8 cellular contexts compared by ENCODE assay signal in genomic region chr17:82019905-82020873, GRCh38. TPM values are rescaled to one million over a fixed set of nuclear protein-coding genes. Genes with fewer than 3 reads are reported as not detected.
DNase-seq lines count a peak whose midpoint lies in the region; ATAC-seq, FAIRE-seq and TF ChIP-seq lines count a peak whose summit lies in the region.

No MANE protein-coding gene starts in this region.

- BruUV-seq in Calu3 (replicated peaks; lab: Mats Ljungman, UMichigan): no TSS peak

- H3K36me3 ChIP-seq in astrocyte (ENCODE audit: insufficient read depth, low read length) (no peaks in the 10 kb centered on the region), kidney epithelial cell (ENCODE audit: control insufficient read depth, insufficient read depth, low read length) (peaks cover 4% of the 10 kb centered on the region)

- no peak overlapping the region for H3K27ac ChIP-seq in astrocyte (ENCODE audit: low read depth, low read length)

- H3K79me2 ChIP-seq in astrocyte (ENCODE audit: insufficient read depth, low read length): peaks cover 15% of the 10 kb centered on the region

- H3K27me3 ChIP-seq in astrocyte (ENCODE audit: insufficient read depth, low read length): no peaks in the 10 kb centered on the region
- H3K27me3 ChIP-seq in kidney epithelial cell (ENCODE audit: control insufficient read depth, insufficient read depth, low read length): no peaks in the 10 kb centered on the region

- H2AFZ ChIP-seq in astrocyte (ENCODE audit: low read depth, low read length): no peak overlapping the region

- intact Hi-C loops in Calu3 (cut with micrococcal nuclease; ENCODE audit: unreplicated experiment): loop anchor here (2.0 to 5.0 kb wide), 2 partner anchors 59 to 132 kb away; partner anchors contain the start of gene NOTUM

- H3K4me3 Mint-ChIP-seq in Calu3 (ENCODE audit: low read depth, unreplicated experiment): peak overlapping the region; percentile 47
- peak overlapping the region; percentile 43 for H3K4me3 Mint-ChIP-seq in T-helper 2 cell treated with Interferon-gamma antibody and Interleukin-4, amounts not matched to agents 5 μg/mL and 100 μg/mL, for 36 hours
- peak overlapping the region; percentile 50 for H3K4me3 Mint-ChIP-seq in astrocyte (ENCODE audit: unreplicated experiment)

- peaks cover 23% of the 10 kb centered on the region for H3K4me1 ChIP-seq in astrocyte (ENCODE audit: insufficient read depth, low read length)

- H3K27ac Mint-ChIP-seq in Calu3 (ENCODE audit: unreplicated experiment): no peak overlapping the region
- peak overlapping the region; percentile 20 for H3K27ac Mint-ChIP-seq in T-helper 2 cell treated with Interferon-gamma antibody and Interleukin-4, amounts not matched to agents 5 μg/mL and 100 μg/mL, for 36 hours
- H3K27ac Mint-ChIP-seq in astrocyte (ENCODE audit: unreplicated experiment): no peak overlapping the region

- TF ChIP-seq CTCF in Calu3 (IDR thresholded peaks at IDR 0.05; ENCODE audit: unreplicated experiment) (peak; percentile 59), LNCaP clone FGC (IDR thresholded peaks at IDR 0.05; ENCODE audit: control insufficient read depth, extremely low read depth, insufficient read depth) (peak; percentile 84), astrocyte (IDR thresholded peaks at IDR 0.05; ENCODE audit: insufficient read depth, low read depth, low read length) (peak; percentile 41), kidney epithelial cell (IDR thresholded peaks at IDR 0.05; ENCODE audit: insufficient read depth, low read length, poor library complexity, severe bottlenecking) (peak; percentile 85)

- H3K27me3 Mint-ChIP-seq in Calu3 (ENCODE audit: unreplicated experiment) (no peaks in the 10 kb centered on the region), astrocyte (ENCODE audit: low read depth, unreplicated experiment) (no peaks in the 10 kb centered on the region)
- H3K27me3 Mint-ChIP-seq in T-helper 2 cell treated with Interferon-gamma antibody and Interleukin-4, amounts not matched to agents 5 μg/mL and 100 μg/mL, for 36 hours (ENCODE audit: low read depth): no peaks in the 10 kb centered on the region

- ATAC-seq in HG03342 (IDR thresholded peaks at IDR 0.05; ENCODE audit: unreplicated experiment): no peak
- no peak for ATAC-seq in HG03280 (IDR thresholded peaks at IDR 0.05; ENCODE audit: unreplicated experiment)

- no peak for FAIRE-seq in astrocyte (lab: Jason Lieb, UNC)

- H3K4me3 ChIP-seq in LNCaP clone FGC (ENCODE audit: low read depth, low read length) (no peak overlapping the region), astrocyte (ENCODE audit: insufficient read depth, low read depth, low read length) (no peak overlapping the region), kidney epithelial cell (ENCODE audit: low read depth, low read length) (no peak overlapping the region)

- H4K20me1 ChIP-seq in astrocyte (ENCODE audit: insufficient read depth, low read length): peaks cover 27% of the 10 kb centered on the region

- H3K9ac ChIP-seq in astrocyte (ENCODE audit: low read length): no peak overlapping the region

- CTCF ChIA-PET in Calu3 (lab: Charles Lee): interaction anchor here (0.6 to 4.6 kb wide), 9 partner anchors 15 to 600 kb away, joined by 3 to 45 read pairs (median 4); partner anchors contain the start of genes DCXR and NOTUM

- H3K9me3 Mint-ChIP-seq in Calu3 (ENCODE audit: low read depth, unreplicated experiment): no peaks in the 10 kb centered on the region
- H3K9me3 Mint-ChIP-seq in T-helper 2 cell treated with Interferon-gamma antibody and Interleukin-4, amounts not matched to agents 5 μg/mL and 100 μg/mL, for 36 hours: no peaks in the 10 kb centered on the region
- no peaks in the 10 kb centered on the region for H3K9me3 Mint-ChIP-seq in astrocyte (ENCODE audit: unreplicated experiment)

- H3K4me1 Mint-ChIP-seq in Calu3 (ENCODE audit: low read depth, unreplicated experiment): peaks cover 8% of the 10 kb centered on the region
- peaks cover 15% of the 10 kb centered on the region for H3K4me1 Mint-ChIP-seq in T-helper 2 cell treated with Interferon-gamma antibody and Interleukin-4, amounts not matched to agents 5 μg/mL and 100 μg/mL, for 36 hours (ENCODE audit: low read depth)
- H3K4me1 Mint-ChIP-seq in astrocyte (ENCODE audit: low read depth, unreplicated experiment): no peaks in the 10 kb centered on the region

- H3K4me2 ChIP-seq in astrocyte (ENCODE audit: low read length): peak overlapping the region; percentile 99

- DNase-seq in Calu3: peak; percentile 76
- no peak for DNase-seq in LNCaP clone FGC (ENCODE audit: low read depth)
- DNase-seq in T-helper 2 cell treated with Interferon-gamma antibody and Interleukin-4, amounts not matched to agents 5 μg/mL and 100 μg/mL, for 36 hours (ENCODE audit: low spot score): peak; percentile 63
- DNase-seq in astrocyte (ENCODE audit: low read depth): no peak
- DNase-seq in kidney epithelial cell (ENCODE audit: low read depth): no peak
- peak; percentile 29 to 39 for DNase-seq in stimulated activated CD8-positive, alpha-beta memory T cell treated with anti-CD3 and anti-CD28 coated beads, Interleukin-2, amount 100 ng/mL, for 1 hour (ENCODE audit: low read depth in 2 of 2)

- H3K9me3 ChIP-seq in astrocyte (ENCODE audit: insufficient read depth, low read depth, low read length): no peaks in the 10 kb centered on the region

- H3K36me3 Mint-ChIP-seq in Calu3 (ENCODE audit: insufficient read depth, unreplicated experiment) (peaks cover 63% of the 10 kb centered on the region), astrocyte (ENCODE audit: low read depth, unreplicated experiment) (no peaks in the 10 kb centered on the region)
- no peaks in the 10 kb centered on the region for H3K36me3 Mint-ChIP-seq in T-helper 2 cell treated with Interferon-gamma antibody and Interleukin-4, amounts not matched to agents 5 μg/mL and 100 μg/mL, for 36 hours (ENCODE audit: low read depth)

RNA-seq across cellular contexts. Expression of gene CENPX, which starts 2.5 kb away (rescaled TPM):
- total RNA-seq in Calu3 (2022): 84.4 and 86.9 TPM in 2 replicates
- 26.3 and 26.7 TPM in 2 replicates for total RNA-seq in astrocyte
- 61.3 and 62.3 TPM in 2 replicates for total RNA-seq in kidney epithelial cell

RNA-seq across cellular contexts. Expression of gene LRRC45, which starts 2.9 kb away (rescaled TPM):
- total RNA-seq in Calu3 (2022) (31.2 and 32.6 TPM in 2 replicates), astrocyte (6.2 and 6.6 TPM in 2 replicates), kidney epithelial cell (16.1 and 22.2 TPM in 2 replicates)

RNA-seq across cellular contexts. Expression of gene RAC3, which starts 11.3 kb away (rescaled TPM):
- total RNA-seq in Calu3 (2022): 8.0 and 9.3 TPM in 2 replicates
- 40.5 and 41.3 TPM in 2 replicates for total RNA-seq in astrocyte
- 57.4 and 64.1 TPM in 2 replicates for total RNA-seq in kidney epithelial cell

RNA-seq across cellular contexts. Expression of gene DCXR, which starts 17.3 kb away (rescaled TPM):
- 87.8 and 95.3 TPM in 2 replicates for total RNA-seq in Calu3 (2022)
- 42.3 and 49.9 TPM in 2 replicates for total RNA-seq in astrocyte
- total RNA-seq in kidney epithelial cell: 70.8 and 73.6 TPM in 2 replicates

RNA-seq across cellular contexts. Expression of gene RFNG, which starts 31.4 kb away (rescaled TPM):
- total RNA-seq in Calu3 (2022): 26.4 and 33.5 TPM in 2 replicates
- 40.2 and 41.9 TPM in 2 replicates for total RNA-seq in astrocyte
- 72.3 and 112 TPM in 2 replicates for total RNA-seq in kidney epithelial cell

Comparison
In these comparisons a context has a peak if more than half of its experiments do, and no peak if none do; other contexts are left out.
1. DNase-seq: peak in Calu3 (single experiment), T-helper 2 cell treated with Interferon-gamma antibody and Interleukin-4, amounts not matched to agents 5 μg/mL and 100 μg/mL, for 36 hours (single experiment) and stimulated activated CD8-positive, alpha-beta memory T cell treated with anti-CD3 and anti-CD28 coated beads, Interleukin-2, amount 100 ng/mL, for 1 hour (2 of 2); none in LNCaP clone FGC (single experiment), astrocyte (single experiment) and kidney epithelial cell (single experiment).
2. Peak in every context shown above with its lines, with median percentiles within 50 percentile points of each other: H3K4me3 Mint-ChIP-seq and CTCF ChIP-seq.